12 cellular contexts compared by ENCODE assay signal in genomic region chr15:63509056-63509696, GRCh38. TPM values are rescaled to one million over a fixed set of nuclear protein-coding genes. Genes with fewer than 3 reads are reported as not detected.
A peak's percentile ranks its signal among the peaks of the same experiment; 100 is the strongest.
DNase-seq lines count a peak whose midpoint lies in the region; ATAC-seq, FAIRE-seq and TF ChIP-seq lines count a peak whose summit lies in the region.
"Had no signal": no experiment of that assay in that cellular context is flagged by ENCODE, and none has a peak within 500 bp of the region (broad histone marks: within the 10 kb centered on the region; RNA-seq: fewer than 3 reads in every experiment).

No MANE protein-coding gene starts in this region.

- no peak for TF ChIP-seq POLR2A in A549 (IDR thresholded peaks at IDR 0.05; ENCODE audit: low read length)

- peaks cover 80% of the 10 kb centered on the region for H3K4me1 ChIP-seq in A549
- H3K4me1 ChIP-seq in keratinocyte (ENCODE audit: control insufficient read depth, extremely low read depth, insufficient read depth, low read length) = peaks cover 38% of the 10 kb centered on the region

- H3K27me3 Mint-ChIP-seq in activated B cell treated with CpG ODN at 0.5 μM for 24 hours = no peaks in the 10 kb centered on the region

- no peaks in the 10 kb centered on the region for H4K20me1 ChIP-seq in keratinocyte (ENCODE audit: control insufficient read depth, extremely low read depth, insufficient read depth, low read length)

- in situ Hi-C loops in G401 (cut with HindIII; ENCODE audit: low sequenced_read_pairs) = no loop called here

- dilution Hi-C loops in keratinocyte (cut with MboI; ENCODE audit: extremely low pct_ligation_motif_present, low sequenced_read_pairs) = no loop called here

- DNase-seq in A549 (ENCODE audit: low read depth in 1 of 2, low spot score in 1 of 2) (no peak), G401 (ENCODE audit: low spot score) (peak; percentile 93), activated B cell treated with CpG ODN at 0.5 μM for 24 hours (no peak), keratinocyte (ENCODE audit: low read depth, low spot score) (no peak), mesenteric fat pad (ENCODE audit: low spot score) (no peak), iPS-NIHi7 (ENCODE audit: extremely low spot score) (no peak), HEK293T (ENCODE audit: extremely low spot score) (no peak)
- DNase-seq: esophagus squamous epithelium, NCI-H446, SHP77 treated with DMSO at 0.1 percent for 48 hours had no signal

- H3K4me3 ChIP-seq in A549 = no peak overlapping the region
- no peak overlapping the region for H3K4me3 ChIP-seq in keratinocyte (ENCODE audit: control insufficient read depth in 2 of 3, extremely low read depth in 1 of 3, insufficient read depth in 2 of 3, low read depth in 1 of 3, low read length in 3 of 3)
- H3K4me3 ChIP-seq: esophagus squamous epithelium had no signal

- H3K79me2 ChIP-seq in keratinocyte (ENCODE audit: control insufficient read depth, insufficient read depth, low read length) = peaks cover 89% of the 10 kb centered on the region

- no peak for ATAC-seq in A549
- no peak for ATAC-seq in activated B cell treated with CpG ODN at 0.5 μM for 24 hours (ENCODE audit: low read depth)
- no peak for ATAC-seq in GM18858 (IDR thresholded peaks at IDR 0.05; ENCODE audit: unreplicated experiment)

- no peak overlapping the region for H3K9ac ChIP-seq in keratinocyte (ENCODE audit: control insufficient read depth, extremely low read depth, insufficient read depth, low read length)
- H3K9ac ChIP-seq: parathyroid adenoma had no signal

- no peak overlapping the region for H2AFZ ChIP-seq in keratinocyte (ENCODE audit: control insufficient read depth, low read length)
- H2AFZ ChIP-seq: parathyroid adenoma had no signal

- H3K27me3 ChIP-seq in keratinocyte (ENCODE audit: control insufficient read depth, extremely low read depth, insufficient read depth, low read length) = no peaks in the 10 kb centered on the region
- H3K27me3 ChIP-seq: esophagus squamous epithelium had no signal

- intact Hi-C loops in activated B cell treated with CpG ODN at 0.5 μM for 24 hours (cut with micrococcal nuclease) = loop anchor here (2.0 to 10.0 kb wide), 3 partner anchors 22 to 384 kb away; partner anchors contain the start of gene LACTB

- H3K9me3 ChIP-seq in A549 = no peaks in the 10 kb centered on the region
- H3K9me3 ChIP-seq in keratinocyte (ENCODE audit: control insufficient read depth, low read depth, low read length) = no peaks in the 10 kb centered on the region
- H3K9me3 ChIP-seq: esophagus squamous epithelium had no signal

- no peak for TF ChIP-seq EP300 in A549 (IDR thresholded peaks at IDR 0.05)

- H3K27ac Mint-ChIP-seq in activated B cell treated with CpG ODN at 0.5 μM for 24 hours = peak overlapping the region; percentile 32

- H3K36me3 ChIP-seq in keratinocyte (ENCODE audit: control insufficient read depth in 2 of 2, extremely low read depth in 1 of 2, insufficient read depth in 2 of 2, low read length in 2 of 2) = no peaks in the 10 kb centered on the region
- H3K36me3 ChIP-seq: esophagus squamous epithelium had no signal

- 13% methylated on average over 5 of the region's 5 CpGs for WGBS in A549 (ENCODE audit: missing lambda C conversion rate)

- H3K4me1 Mint-ChIP-seq in activated B cell treated with CpG ODN at 0.5 μM for 24 hours = peaks cover 80% of the 10 kb centered on the region

- FAIRE-seq in A549 (lab: Jason Lieb, UNC) = peak; percentile 89
- FAIRE-seq in keratinocyte (lab: Jason Lieb, UNC) = no peak

- H3K9me3 Mint-ChIP-seq in activated B cell treated with CpG ODN at 0.5 μM for 24 hours = no peaks in the 10 kb centered on the region

- H3K4me2 ChIP-seq in A549 (peak overlapping the region; percentile 94), keratinocyte (ENCODE audit: control insufficient read depth, extremely low read depth, insufficient read depth, low read depth, low read length) (peak overlapping the region; percentile 75)

- TF ChIP-seq RAD21 in A549 (conservative IDR thresholded peaks at IDR 0.05 in 1 of 2, IDR thresholded peaks at IDR 0.05 in 1 of 2) = no peak

- TF ChIP-seq CTCF in A549 (IDR thresholded peaks at IDR 0.05) (no peak), activated B cell treated with CpG ODN at 0.5 μM for 24 hours (IDR thresholded peaks at IDR 0.05) (no peak), keratinocyte (optimal IDR thresholded peaks at IDR 0.05 in 1 of 3, IDR thresholded peaks at IDR 0.05 in 1 of 3, conservative IDR thresholded peaks at IDR 0.05 in 1 of 3; ENCODE audit: extremely low read depth in 1 of 3, insufficient read depth in 2 of 3, low read length in 3 of 3) (no peak)

- no peaks in the 10 kb centered on the region for H3K9me1 ChIP-seq in keratinocyte (ENCODE audit: control insufficient read depth, extremely low read depth, insufficient read depth, low read length)

- peaks cover 7% of the 10 kb centered on the region for H3K36me3 Mint-ChIP-seq in activated B cell treated with CpG ODN at 0.5 μM for 24 hours (ENCODE audit: low read depth)

- CTCF ChIA-PET in A549 (lab: Yijun Ruan, JAX) = interaction anchor here (0.5 to 8.4 kb wide), 7 partner anchors 21 to 557 kb away, joined by 3 to 127 read pairs (median 5); no protein-coding TSS in a partner anchor
- CTCF ChIA-PET in activated B cell treated with CpG ODN at 0.5 μM for 24 hours (lab: Charles Lee) = interaction anchor here (1.0 to 7.4 kb wide), 6 partner anchors 20 to 43 kb away, joined by 3 to 103 read pairs (median 8); no protein-coding TSS in a partner anchor
- CTCF ChIA-PET in HEK293T (lab: Yijun Ruan, JAX) = interaction anchor here (0.8 kb wide), 1 partner anchor 17 kb away, joined by 3 read pairs; no protein-coding TSS in a partner anchor

- no peak overlapping the region for H3K4me3 Mint-ChIP-seq in activated B cell treated with CpG ODN at 0.5 μM for 24 hours

- peak overlapping the region; percentile 19 to 61; a peak in 5 of 6 replicates for H3K27ac ChIP-seq in A549
- H3K27ac ChIP-seq in keratinocyte (ENCODE audit: control insufficient read depth, insufficient read depth, low read length) = peak overlapping the region; percentile 71
- H3K27ac ChIP-seq: parathyroid adenoma had no signal

- POLR2A ChIA-PET in A549 (lab: Yijun Ruan, JAX) = interaction anchor here (2.3 kb wide), 1 partner anchor 8 kb away, joined by 9 read pairs; no protein-coding TSS in a partner anchor
- POLR2A ChIA-PET in activated B cell treated with CpG ODN at 0.5 μM for 24 hours (lab: Charles Lee) = interaction anchor here (2.0 to 8.8 kb wide), 2 partner anchors 19 to 34 kb away, joined by 9 to 282 read pairs; no protein-coding TSS in a partner anchor
- POLR2A ChIA-PET in HEK293T (lab: Yijun Ruan, JAX) = no interaction called here

TF ChIP-seq in A549, 52 proteins besides CTCF, POLR2A, EP300 and RAD21 (continues in another document):
- TF ChIP-seq CBX2 (IDR thresholded peaks at IDR 0.05; ENCODE audit: borderline replicate concordance, low read depth) = no peak
- no peak for TF ChIP-seq RNF2 (IDR thresholded peaks at IDR 0.05; ENCODE audit: borderline replicate concordance, low read depth)
- no peak for TF ChIP-seq HOXA7 (CRISPR knock-in tag; IDR thresholded peaks at IDR 0.05)
- no peak for TF ChIP-seq TP53 (CRISPR knock-in tag; IDR thresholded peaks at IDR 0.05)
- TF ChIP-seq CHD4 (IDR thresholded peaks at IDR 0.05; ENCODE audit: borderline replicate concordance) = no peak
- TF ChIP-seq CEBPB (IDR thresholded peaks at IDR 0.05) = no peak
- TF ChIP-seq RARB (CRISPR knock-in tag; IDR thresholded peaks at IDR 0.05) = no peak
- TF ChIP-seq MAZ (IDR thresholded peaks at IDR 0.05; ENCODE audit: borderline replicate concordance, low read depth, low read length) = no peak
- no peak for TF ChIP-seq ZFP36 (IDR thresholded peaks at IDR 0.05; ENCODE audit: borderline replicate concordance, partially characterized antibody)
- TF ChIP-seq HEYL (CRISPR knock-in tag; IDR thresholded peaks at IDR 0.05) = no peak

TF ChIP-seq in HEK293T, 16 proteins besides CTCF, POLR2A, EP300 and RAD21 (continues in another document):
- TF ChIP-seq TARDBP (IDR thresholded peaks at IDR 0.05) (no peak), SP1 (IDR thresholded peaks at IDR 0.05) (no peak), CTBP1 (IDR thresholded peaks at IDR 0.05; ENCODE audit: borderline replicate concordance) (no peak), FOXK2 (IDR thresholded peaks at IDR 0.05) (no peak), L3MBTL2 (conservative IDR thresholded peaks at IDR 0.05) (no peak), FOXA1 (IDR thresholded peaks at IDR 0.05) (no peak), FOXM1 (IDR thresholded peaks at IDR 0.05; ENCODE audit: borderline replicate concordance) (no peak), NFRKB (IDR thresholded peaks at IDR 0.05) (no peak), ELF4 (IDR thresholded peaks at IDR 0.05) (no peak), BHLHE40 (IDR thresholded peaks at IDR 0.05; ENCODE audit: borderline replicate concordance) (no peak), LEF1 (IDR thresholded peaks at IDR 0.05; ENCODE audit: borderline replicate concordance) (no peak), ARNT (IDR thresholded peaks at IDR 0.05) (no peak), ZNF384 (IDR thresholded peaks at IDR 0.05) (no peak), HDGF (IDR thresholded peaks at IDR 0.05; ENCODE audit: borderline replicate concordance) (no peak)

RNA-seq across cellular contexts. Expression of gene USP3, which starts 4.8 kb away (rescaled TPM):
- polyA plus RNA-seq in A549 (2011; rRNA removed) (97.4 and 99.1 TPM in 2 replicates), A549 (2017; fragmentation: RNase III; extraction: RNeasy Plus Mini Kit Qiagen cat#74134 plus additional on column Dnase treatment) (41.8 to 43.2 TPM (median 42.8 TPM) in 3 replicates), keratinocyte (8.3 to 19.9 TPM (median 16.2 TPM) in 3 replicates)
- 32.8 and 35.7 TPM in 2 replicates for polyA plus RNA-seq in A549 (2012; cell fraction: cytosol; rRNA removed)
- 68.6 and 111 TPM in 2 replicates for polyA plus RNA-seq in A549 (2012; cell fraction: nucleus; rRNA removed)
- polyA minus RNA-seq in A549 (2011; rRNA and poly(A)+ RNA removed) = 98.4 and 139 TPM in 2 replicates
- 27.3 and 28.5 TPM in 2 replicates for total RNA-seq in G401 (2014; rRNA removed; shearing (Covaris generic))
- total RNA-seq in activated B cell treated with CpG ODN at 0.5 μM for 24 hours (92.7 and 110 TPM in 2 replicates), mesenteric fat pad (54.7 TPM)
- 57.4 TPM for polyA plus RNA-seq in keratinocyte (2011; ENCODE audit: low read depth)
- 10.6 and 17.3 TPM in 2 replicates for polyA plus RNA-seq in keratinocyte (2011; cell fraction: cytosol; rRNA removed)
- polyA plus RNA-seq in keratinocyte (2011; cell fraction: nucleus; rRNA removed) = 29.1 and 32.3 TPM in 2 replicates
- polyA plus RNA-seq in keratinocyte (2012; ENCODE audit: low replicate concordance) = 18.0 and 25.1 TPM in 2 replicates
- 12.1 to 23.0 TPM (median 19.0 TPM) in 3 replicates for polyA minus RNA-seq in keratinocyte
- 6.3 TPM for polyA minus RNA-seq in keratinocyte (2011; cell fraction: cytosol; rRNA and poly(A)+ RNA removed)
- 20.5 and 31.2 TPM in 2 replicates for polyA minus RNA-seq in keratinocyte (2011; cell fraction: nucleus; rRNA and poly(A)+ RNA removed)
